In the genomic region with DNA sequence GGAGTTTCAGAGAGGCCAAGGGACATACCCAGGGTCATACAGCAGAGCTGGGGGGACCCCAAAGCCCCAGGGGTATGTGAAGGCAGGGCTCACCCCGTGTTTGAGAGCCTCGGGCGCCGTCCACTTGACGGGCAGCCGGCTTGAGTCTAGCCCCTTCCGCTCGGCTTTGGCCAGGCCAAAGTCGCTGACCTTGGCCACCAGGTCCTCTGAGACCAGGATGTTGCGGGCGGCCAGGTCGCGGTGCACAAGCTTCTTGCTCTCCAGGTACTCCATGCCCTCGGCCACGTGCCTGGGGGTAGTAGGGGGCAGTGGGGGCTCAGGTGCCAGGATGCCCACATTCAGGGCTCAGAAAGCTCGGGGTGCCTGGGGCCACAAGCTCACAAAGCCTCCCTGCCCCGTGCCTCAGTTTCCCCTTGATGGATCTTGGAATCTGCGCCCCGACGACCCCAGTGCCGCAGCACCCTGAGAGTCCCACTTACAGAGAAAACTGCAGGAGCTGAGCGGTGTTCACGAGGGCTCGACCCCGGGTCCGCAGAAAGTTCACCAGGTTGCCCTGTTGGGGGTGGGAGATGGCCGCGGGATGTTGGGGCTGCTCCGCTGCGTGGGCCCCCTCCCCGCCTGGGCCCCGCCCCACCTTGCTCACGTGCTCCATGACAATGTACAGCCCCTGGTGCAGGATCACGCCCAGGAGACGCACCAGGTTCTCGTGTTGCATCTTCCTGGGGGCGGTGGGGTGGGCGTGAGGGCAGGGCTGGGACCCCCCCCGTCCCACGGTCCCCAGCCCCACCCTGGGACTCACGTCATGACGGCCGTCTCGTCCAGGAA, we compare ENCODE assay signal across 18 cellular contexts. TPM values are rescaled to one million over a fixed set of nuclear protein-coding genes. Genes with fewer than 3 reads are reported as not detected.
A peak's percentile ranks its signal among the peaks of the same experiment; 100 is the strongest.
DNase-seq lines count a peak whose midpoint lies in the region; ATAC-seq and TF ChIP-seq lines count a peak whose summit lies in the region.
"Had no signal": no experiment of that assay in that cellular context is flagged by ENCODE, and none has a peak within 500 bp of the region (broad histone marks: within the 10 kb centered on the region; RNA-seq: fewer than 3 reads in every experiment).

No MANE protein-coding gene starts in this region.

- H3K27ac ChIP-seq in right cardiac atrium (ENCODE audit: low read length) (no peak overlapping the region), left ventricle myocardium inferior (replicated peaks) (no peak overlapping the region), foreskin keratinocyte (no peak overlapping the region)
- H3K27ac ChIP-seq: BLaER1 treated with 17β-estradiol and CSF1 and Interleukin-3, amounts not matched to agents 10 nM and 100 nM; HL-60 had no signal

- peaks cover 10% of the 10 kb centered on the region for H3K9me3 ChIP-seq in right cardiac atrium (ENCODE audit: control insufficient read depth, low read length)
- peaks cover 25% of the 10 kb centered on the region for H3K9me3 ChIP-seq in left ventricle myocardium inferior (replicated peaks)

- H3K36me3 ChIP-seq in left ventricle myocardium inferior = no peaks in the 10 kb centered on the region
- H3K36me3 ChIP-seq: BLaER1 treated with 17β-estradiol and CSF1 and Interleukin-3, amounts not matched to agents 10 nM and 100 nM had no signal

- peak in 2 of 3 donors; percentile 46 to 49 for DNase-seq in right cardiac atrium
- DNase-seq in left ventricle myocardium inferior = no peak
- DNase-seq in NCI-H69 (lab: John Stamatoyannopoulos, UW) = peak; percentile 31
- peak; percentile 46 for DNase-seq in islet precursor cell
- DNase-seq in foreskin keratinocyte = no peak
- no peak for DNase-seq in activated CD4-positive, CD25-positive, alpha-beta regulatory T cell treated with anti-CD3 and anti-CD28 coated beads, Interleukin-2, amount 50 U/mL, for 72 hours
- DNase-seq in activated naive CD4-positive, alpha-beta T cell treated with Interleukin-2 at 50 U/mL for 16 hours = no peak
- DNase-seq: ACHN; CD4-positive, CD25-positive, alpha-beta regulatory T cell; DMS153; DMS79 treated with DMSO at 0.1 percent for 48 hours; EL; HCEC 1CT; KG1 had no signal

- no peaks in the 10 kb centered on the region for H3K27me3 ChIP-seq in right cardiac atrium (ENCODE audit: control insufficient read depth, insufficient read depth)
- H3K27me3 ChIP-seq in left ventricle myocardium inferior (ENCODE audit: low read depth) = peaks cover 27% of the 10 kb centered on the region
- peaks cover 4% of the 10 kb centered on the region for H3K27me3 ChIP-seq in foreskin keratinocyte

- 72% methylated on average over 44 of the region's 44 CpGs for WGBS in right cardiac atrium

- ATAC-seq in right cardiac atrium (no peak), foreskin keratinocyte (no peak)

- TF ChIP-seq CTCF in left ventricle myocardium inferior (IDR thresholded peaks at IDR 0.05; ENCODE audit: borderline replicate concordance) = no peak
- TF ChIP-seq CTCF in foreskin keratinocyte (conservative IDR thresholded peaks at IDR 0.05) = no peak

- no peaks in the 10 kb centered on the region for H3K4me1 ChIP-seq in right cardiac atrium (ENCODE audit: control insufficient read depth, insufficient read depth, low read length)
- no peaks in the 10 kb centered on the region for H3K4me1 ChIP-seq in left ventricle myocardium inferior
- H3K4me1 ChIP-seq in foreskin keratinocyte = no peaks in the 10 kb centered on the region

- H3K4me3 ChIP-seq in right cardiac atrium (ENCODE audit: low read length) (no peak overlapping the region), left ventricle myocardium inferior (no peak overlapping the region)
- H3K4me3 ChIP-seq: BLaER1 treated with 17β-estradiol and CSF1 and Interleukin-3, amounts not matched to agents 10 nM and 100 nM had no signal

- intact Hi-C loops in right cardiac atrium (cut with DNase I) (no loop called here), left ventricle myocardium inferior (cut with micrococcal nuclease) (no loop called here)

RNA-seq across cellular contexts. Expression of a gene that starts 7.1 kb away (rescaled TPM):
- total RNA-seq in right cardiac atrium = 1 to 10 TPM in 2 of 4 donors, under 1 TPM in 2; 0.51 to 1.8 (median 1.0) TPM
- polyA plus RNA-seq in right cardiac atrium = 0.36 TPM
- total RNA-seq in left ventricle myocardium inferior = 0.14 TPM
- not detected in 2 replicates for total RNA-seq in foreskin keratinocyte
- polyA plus RNA-seq in foreskin keratinocyte = not detected in 2 replicates

RNA-seq across cellular contexts. Expression of a gene that starts 7.1 kb away (rescaled TPM):
- not detected for total RNA-seq in right cardiac atrium
- not detected for polyA plus RNA-seq in right cardiac atrium
- total RNA-seq in left ventricle myocardium inferior = not detected
- not detected in 2 replicates for total RNA-seq in foreskin keratinocyte
- not detected in 2 replicates for polyA plus RNA-seq in foreskin keratinocyte
- total RNA-seq: A172; CD4-positive, CD25-positive, alpha-beta regulatory T cell; H1 had no signal

RNA-seq across cellular contexts. Expression of a gene that starts 16.6 kb away (rescaled TPM):
- total RNA-seq in right cardiac atrium (10 to 100 TPM; 62.9 to 78.1 (median 69.4) TPM), left ventricle myocardium inferior (64.1 TPM), foreskin keratinocyte (60.8 and 65.2 TPM in 2 replicates)
- polyA plus RNA-seq in right cardiac atrium (129 TPM), foreskin keratinocyte (94.0 and 100 TPM in 2 replicates)

RNA-seq across cellular contexts. Expression of a gene that starts 17.6 kb away (rescaled TPM):
- 10 to 100 TPM; 10.5 to 14.0 (median 11.8) TPM for total RNA-seq in right cardiac atrium
- 13.1 TPM for polyA plus RNA-seq in right cardiac atrium
- total RNA-seq in left ventricle myocardium inferior = 14.2 TPM
- total RNA-seq in foreskin keratinocyte = 14.0 and 16.5 TPM in 2 replicates
- 16.2 and 16.6 TPM in 2 replicates for polyA plus RNA-seq in foreskin keratinocyte

Comparison
In these comparisons a context has a peak if more than half of its experiments do, and no peak if none do; other contexts are left out.
1. DNase-seq: peak in right cardiac atrium (2 of 3), NCI-H69 (single experiment) and islet precursor cell (single experiment); none in left ventricle myocardium inferior (single experiment), foreskin keratinocyte (0 of 2), activated CD4-positive, CD25-positive, alpha-beta regulatory T cell treated with anti-CD3 and anti-CD28 coated beads, Interleukin-2, amount 50 U/mL, for 72 hours (single experiment) and activated naive CD4-positive, alpha-beta T cell treated with Interleukin-2 at 50 U/mL for 16 hours (single experiment).